ENCODE assay signal across 20 cellular contexts in the genomic region with DNA sequence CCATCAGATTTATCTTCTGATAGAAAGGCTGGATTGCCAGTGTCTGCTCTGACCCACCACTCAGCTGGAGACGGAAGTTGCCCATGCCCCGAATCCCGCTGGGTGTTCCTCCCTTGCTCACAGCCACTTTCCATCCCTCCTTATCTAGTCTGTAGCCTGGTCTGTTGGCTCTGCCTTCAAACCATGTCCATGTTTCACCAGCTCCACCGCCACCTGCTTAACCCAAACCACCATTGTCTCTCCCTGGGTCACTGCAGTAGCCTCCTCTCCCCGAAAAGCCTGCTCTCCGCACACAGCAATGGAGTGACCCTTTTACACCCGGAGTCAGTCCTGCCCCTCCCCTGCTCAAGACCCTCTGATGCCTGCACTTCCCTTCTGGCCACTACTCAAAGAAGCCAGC.
"Had no signal": no experiment of that assay in that cellular context is flagged by ENCODE, and none has a peak within 500 bp of the region (broad histone marks: within the 10 kb centered on the region; RNA-seq: fewer than 3 reads in every experiment).

No MANE protein-coding gene starts in this region.

- H3K27ac ChIP-seq: coronary artery, heart left ventricle, spleen, testis, tibial nerve, upper lobe of right lung, vagina had no signal

- H3K27me3 ChIP-seq: heart left ventricle, spleen, testis, tibial nerve, upper lobe of right lung, vagina had no signal

- H3K9me3 Mint-ChIP-seq: naive thymus-derived CD8-positive, alpha-beta T cell; neural crest cell; stimulated activated naive B cell treated with anti-CD40 and anti-IgM and Interleukin-4, amounts not matched to agents 10 μg/mL and 1 μg/mL and 100 μg/mL, for 72 hours; stimulated activated naive CD8-positive, alpha-beta T cell treated with anti-CD3 and anti-CD28 coated beads, Interleukin-15, amount 100 ng/mL, for 72 hours had no signal

- H3K27me3 Mint-ChIP-seq: stimulated activated naive B cell treated with anti-CD40 and anti-IgM and Interleukin-4, amounts not matched to agents 10 μg/mL and 1 μg/mL and 100 μg/mL, for 72 hours had no signal

- H3K36me3 ChIP-seq: heart left ventricle, spleen, tibial nerve, upper lobe of right lung, vagina had no signal

- H3K36me3 Mint-ChIP-seq: naive thymus-derived CD8-positive, alpha-beta T cell; stimulated activated naive B cell treated with anti-CD40 and anti-IgM and Interleukin-4, amounts not matched to agents 10 μg/mL and 1 μg/mL and 100 μg/mL, for 72 hours had no signal

- H3K4me1 Mint-ChIP-seq: naive thymus-derived CD8-positive, alpha-beta T cell; stimulated activated naive B cell treated with anti-CD40 and anti-IgM and Interleukin-4, amounts not matched to agents 10 μg/mL and 1 μg/mL and 100 μg/mL, for 72 hours; stimulated activated naive CD8-positive, alpha-beta T cell treated with anti-CD3 and anti-CD28 coated beads, Interleukin-15, amount 100 ng/mL, for 72 hours had no signal

- DNase-seq: effector CD4-positive, alpha-beta T cell; foreskin melanocyte; heart left ventricle; hypothalamus; kidney glomerular epithelial cell; mucosa of descending colon; naive thymus-derived CD8-positive, alpha-beta T cell; occipital lobe; spleen; stimulated activated CD4-positive, alpha-beta T cell treated with anti-CD3 and anti-CD28 coated beads, Interleukin-2, amount 100 ng/mL, for 24 hours; stimulated activated CD4-positive, alpha-beta T cell treated with anti-CD3 and anti-CD28 coated beads, Interleukin-4, amount 100 ng/mL, for 4 hours; stimulated activated naive B cell treated with anti-CD40 and anti-IgM and Interleukin-4, amounts not matched to agents 10 μg/mL and 1 μg/mL and 100 μg/mL, for 72 hours; stimulated activated naive CD8-positive, alpha-beta T cell treated with anti-CD3 and anti-CD28 coated beads, Interleukin-15, amount 100 ng/mL, for 72 hours; testis; upper lobe of right lung had no signal

- H3K4me3 Mint-ChIP-seq: naive thymus-derived CD8-positive, alpha-beta T cell; neural crest cell; stimulated activated naive B cell treated with anti-CD40 and anti-IgM and Interleukin-4, amounts not matched to agents 10 μg/mL and 1 μg/mL and 100 μg/mL, for 72 hours; stimulated activated naive CD8-positive, alpha-beta T cell treated with anti-CD3 and anti-CD28 coated beads, Interleukin-15, amount 100 ng/mL, for 72 hours had no signal

- ATAC-seq: heart left ventricle; mucosa of descending colon; naive thymus-derived CD8-positive, alpha-beta T cell; sciatic nerve; stimulated activated naive B cell treated with anti-CD40 and anti-IgM and Interleukin-4, amounts not matched to agents 10 μg/mL and 1 μg/mL and 100 μg/mL, for 72 hours; stimulated activated naive CD8-positive, alpha-beta T cell treated with anti-CD3 and anti-CD28 coated beads, Interleukin-15, amount 100 ng/mL, for 72 hours; upper lobe of right lung had no signal

- H3K9me3 ChIP-seq: heart left ventricle, mucosa of descending colon, spleen, testis, tibial nerve, upper lobe of right lung, vagina had no signal

- H3K4me3 ChIP-seq: coronary artery, heart left ventricle, mucosa of descending colon, spleen, testis, tibial nerve, upper lobe of right lung, vagina had no signal

- H3K4me1 ChIP-seq: spleen, upper lobe of right lung had no signal

- H3K27ac Mint-ChIP-seq: stimulated activated naive B cell treated with anti-CD40 and anti-IgM and Interleukin-4, amounts not matched to agents 10 μg/mL and 1 μg/mL and 100 μg/mL, for 72 hours; stimulated activated naive CD8-positive, alpha-beta T cell treated with anti-CD3 and anti-CD28 coated beads, Interleukin-15, amount 100 ng/mL, for 72 hours had no signal
